ENCODE assay signal across 8 cellular contexts in the genomic region with DNA sequence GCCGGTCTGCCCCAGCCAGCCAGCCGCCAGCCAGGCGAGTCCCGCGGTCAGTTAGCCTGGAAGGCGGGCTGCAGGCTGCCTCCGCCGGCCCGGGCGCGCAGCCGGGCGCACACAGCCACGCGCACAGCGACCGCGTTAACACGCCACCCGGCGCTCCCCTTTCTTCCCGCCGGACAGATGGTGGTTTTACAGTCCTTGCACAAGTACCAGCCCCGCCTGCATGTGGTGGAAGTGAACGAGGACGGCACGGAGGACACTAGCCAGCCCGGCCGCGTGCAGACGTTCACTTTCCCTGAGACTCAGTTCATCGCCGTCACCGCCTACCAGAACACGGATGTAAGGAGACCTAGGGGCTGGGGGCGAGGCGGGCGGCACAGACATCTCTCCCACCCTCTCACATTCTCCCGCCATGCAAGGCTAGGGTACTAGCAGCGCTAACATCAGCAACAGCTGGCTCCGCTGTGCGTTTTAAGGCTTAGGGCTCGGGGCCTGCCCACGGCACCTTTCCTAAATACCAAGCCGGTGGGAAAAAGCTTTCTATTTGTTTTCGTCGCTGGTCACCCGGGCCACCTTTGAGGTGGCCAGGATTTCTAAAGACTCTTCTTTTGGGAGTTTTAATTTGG. TPM values are rescaled to one million over a fixed set of nuclear protein-coding genes. Genes with fewer than 3 reads are reported as not detected.
DNase-seq lines count a peak whose midpoint lies in the region; ATAC-seq and TF ChIP-seq lines count a peak whose summit lies in the region.

No MANE protein-coding gene starts in this region.

- peak; percentile 77 for DNase-seq in ELF-1 (ENCODE audit: low read depth, low spot score)
- DNase-seq in nephron progenitor cell: peak; percentile 58
- DNase-seq in cerebellar nuclear complex (lab: John Stamatoyannopoulos, UW): no peak

- ATAC-seq in HG02870 (IDR thresholded peaks at IDR 0.05; ENCODE audit: unreplicated experiment): no peak
- no peak for ATAC-seq in GM21423 (IDR thresholded peaks at IDR 0.05; ENCODE audit: unreplicated experiment)
- ATAC-seq in GM18867 (IDR thresholded peaks at IDR 0.05; ENCODE audit: unreplicated experiment): no peak

- H3K27me3 Mint-ChIP-seq in nephron progenitor cell (ENCODE audit: low read depth, poor library complexity): peaks cover 100% of the 10 kb centered on the region

- no peaks in the 10 kb centered on the region for H3K36me3 ChIP-seq in HUES64 (ENCODE audit: insufficient read depth, low read length)

- no peak for TF ChIP-seq CTCF in nephron progenitor cell (IDR thresholded peaks at IDR 0.05)

- no peak overlapping the region for H3K27ac Mint-ChIP-seq in nephron progenitor cell

- under 1% methylated on average over 48 of the region's 48 CpGs for WGBS in HUES64

- H3K27ac ChIP-seq in HUES64 (ENCODE audit: low read depth, low read length) (no peak overlapping the region), angular gyrus (ENCODE audit: low read depth, low read length) (peak overlapping the region; percentile 41)

- H3K4me1 Mint-ChIP-seq in nephron progenitor cell: peaks cover 35% of the 10 kb centered on the region

- peaks cover 100% of the 10 kb centered on the region for H3K27me3 ChIP-seq in HUES64 (ENCODE audit: insufficient read depth, low read length)

- peak overlapping the region; percentile 73 for H3K4me3 Mint-ChIP-seq in nephron progenitor cell

- no peak overlapping the region for H3K9ac ChIP-seq in HUES64 (ENCODE audit: low read depth, low read length)

- H3K9me3 Mint-ChIP-seq in nephron progenitor cell: peaks cover 3% of the 10 kb centered on the region

- no peaks in the 10 kb centered on the region for H3K36me3 Mint-ChIP-seq in nephron progenitor cell (ENCODE audit: low read depth)

- H3K4me3 ChIP-seq in HUES64 (ENCODE audit: low read length): peak overlapping the region; percentile 36

- H3K9me3 ChIP-seq in HUES64 (ENCODE audit: insufficient read depth, low read depth, low read length): no peaks in the 10 kb centered on the region

- peaks cover 29% of the 10 kb centered on the region for H3K4me1 ChIP-seq in HUES64 (ENCODE audit: insufficient read depth, low read length)

RNA-seq across cellular contexts. Expression of a gene that starts 2.7 kb away (rescaled TPM):
- polyA plus RNA-seq in HUES64 (2013, experiment 1 of 2): not detected
- not detected for polyA plus RNA-seq in HUES64 (2013, experiment 2 of 2)

Comparison
In these comparisons a context has a peak if more than half of its experiments do, and no peak if none do; other contexts are left out.
1. DNase-seq: peak in ELF-1 (single experiment) and nephron progenitor cell (single experiment); none in cerebellar nuclear complex (0 of 2).